In genomic region chr10:98814459-98814858, GRCh38 we compare ENCODE assay signal across 3 cellular contexts.
"Had no signal": no experiment of that assay in that cellular context is flagged by ENCODE, and none has a peak within 500 bp of the region (broad histone marks: within the 10 kb centered on the region; RNA-seq: fewer than 3 reads in every experiment).

No MANE protein-coding gene starts in this region.

- DNase-seq: GDM1, GF-D8 had no signal

- ATAC-seq: GM12878 had no signal

- H3K4me3 ChIP-seq: GM12878 had no signal
